ENCODE assay signal across 10 cellular contexts in genomic region chr20:3312940-3313656, GRCh38.
DNase-seq lines count a peak whose midpoint lies in the region; ATAC-seq, FAIRE-seq and TF ChIP-seq lines count a peak whose summit lies in the region.
"Had no signal": no experiment of that assay in that cellular context is flagged by ENCODE, and none has a peak within 500 bp of the region (broad histone marks: within the 10 kb centered on the region; RNA-seq: fewer than 3 reads in every experiment).

No MANE protein-coding gene starts in this region.

- no peak for TF ChIP-seq CTCF in CD8-positive, alpha-beta T cell (IDR thresholded peaks at IDR 0.05)
- TF ChIP-seq CTCF in fibroblast of mammary gland (conservative IDR thresholded peaks at IDR 0.05; ENCODE audit: control insufficient read depth, insufficient read depth, low read depth, low read length) (no peak), pancreas (IDR thresholded peaks at IDR 0.05) (no peak)

- peaks cover 40% of the 10 kb centered on the region for H3K36me3 Mint-ChIP-seq in CD8-positive, alpha-beta T cell

- CTCF ChIA-PET in CD8-positive, alpha-beta T cell (lab: Charles Lee) = interaction anchor here (0.7 kb wide), 1 partner anchor 102 kb away, joined by 3 read pairs; no protein-coding TSS in a partner anchor

- H3K36me3 ChIP-seq in CD8-positive, alpha-beta T cell (ENCODE audit: insufficient read depth, low read length) = no peaks in the 10 kb centered on the region
- H3K36me3 ChIP-seq in pancreas = no peaks in the 10 kb centered on the region
- H3K36me3 ChIP-seq: WERI-Rb-1 had no signal

- H3K4me3 ChIP-seq in CD8-positive, alpha-beta T cell (ENCODE audit: low read depth, low read length) = no peak overlapping the region
- H3K4me3 ChIP-seq in fibroblast of mammary gland (ENCODE audit: control insufficient read depth, low read depth, low read length) (no peak overlapping the region), pancreas (no peak overlapping the region)

- intact Hi-C loops in CD8-positive, alpha-beta T cell (cut with DNase I, micrococcal nuclease) = no loop called here
- intact Hi-C loops in pancreas (cut with DNase I) = no loop called here

- H3K4me1 ChIP-seq in CD8-positive, alpha-beta T cell (ENCODE audit: insufficient read depth, low read length) = no peaks in the 10 kb centered on the region
- peaks cover 0 to 15% (median 14%) of the 10 kb centered on the region in 3 donors for H3K4me1 ChIP-seq in pancreas

- H3K4me1 Mint-ChIP-seq in CD8-positive, alpha-beta T cell (ENCODE audit: low read depth) = peaks cover 2% of the 10 kb centered on the region

- H3K27me3 ChIP-seq in CD8-positive, alpha-beta T cell (ENCODE audit: insufficient read depth, low read length) = no peaks in the 10 kb centered on the region
- H3K27me3 ChIP-seq in pancreas = no peaks in the 10 kb centered on the region

- no peak for DNase-seq in CD8-positive, alpha-beta T cell
- DNase-seq in RPMI7951 (ENCODE audit: low read depth) (peak; percentile 68), fibroblast of mammary gland (ENCODE audit: low read depth) (peak; percentile 44), pancreas (peak in 3 of 6 donors; percentile 21 to 41 (median 35)), DMS153 (lab: John Stamatoyannopoulos, UW) (no peak)
- DNase-seq: WERI-Rb-1 had no signal

- H3K9me3 ChIP-seq in CD8-positive, alpha-beta T cell (ENCODE audit: low read length) = no peaks in the 10 kb centered on the region
- H3K9me3 ChIP-seq in pancreas = no peaks in the 10 kb centered on the region

- no peaks in the 10 kb centered on the region for H3K27me3 Mint-ChIP-seq in CD8-positive, alpha-beta T cell (ENCODE audit: low read depth)

- FAIRE-seq in pancreas (lab: Jason Lieb, UNC) = no peak
- FAIRE-seq: frontal cortex had no signal

- ATAC-seq in CD8-positive, alpha-beta T cell = no peak
- ATAC-seq in pancreas = peak; percentile 85 to 91 (median 90)
- no peak for ATAC-seq in HG02610 (IDR thresholded peaks at IDR 0.05; ENCODE audit: unreplicated experiment)
- ATAC-seq in HG02588 (IDR thresholded peaks at IDR 0.05; ENCODE audit: unreplicated experiment) = no peak
- no peak for ATAC-seq in HG03571 (IDR thresholded peaks at IDR 0.05; ENCODE audit: unreplicated experiment)

- H3K9me3 Mint-ChIP-seq in CD8-positive, alpha-beta T cell = no peaks in the 10 kb centered on the region

- peak overlapping the region; percentile 41 for H3K27ac Mint-ChIP-seq in CD8-positive, alpha-beta T cell

- no peak overlapping the region for H3K4me3 Mint-ChIP-seq in CD8-positive, alpha-beta T cell

- WGBS in pancreas, 2 donors = 21 to 30% methylated on average over 2 of the region's 2 CpGs

- POLR2A ChIA-PET in CD8-positive, alpha-beta T cell (lab: Charles Lee) = no interaction called here

- no peak overlapping the region for H3K27ac ChIP-seq in CD8-positive, alpha-beta T cell (ENCODE audit: low read depth, low read length)
- peak overlapping the region in 2 of 4 donors; percentile 37 to 45 for H3K27ac ChIP-seq in pancreas
- H3K27ac ChIP-seq: WERI-Rb-1 had no signal

Comparison
In these comparisons a context has a peak if more than half of its experiments do, and no peak if none do; other contexts are left out.
1. ATAC-seq: peak in pancreas (4 of 4); none in CD8-positive, alpha-beta T cell (single experiment), HG02610 (single experiment), HG02588 (single experiment) and HG03571 (single experiment).
2. DNase-seq: peak in RPMI7951 (single experiment) and fibroblast of mammary gland (single experiment); none in CD8-positive, alpha-beta T cell (0 of 7) and DMS153 (single experiment).